Comparison of ENCODE assay signal across 8 cellular contexts in genomic region chr1:40980453-40981121, GRCh38. TPM values are rescaled to one million over a fixed set of nuclear protein-coding genes. Genes with fewer than 3 reads are reported as not detected.
A peak's percentile ranks its signal among the peaks of the same experiment; 100 is the strongest.
DNase-seq lines count a peak whose midpoint lies in the region; ATAC-seq, FAIRE-seq and TF ChIP-seq lines count a peak whose summit lies in the region.

No MANE protein-coding gene starts in this region.

- peak overlapping the region; percentile 89 for H3K27ac Mint-ChIP-seq in CD4-positive, alpha-beta T cell
- peak overlapping the region; percentile 83 for H3K27ac Mint-ChIP-seq in nephron progenitor cell

- peak overlapping the region; percentile 48 for H3K4me2 ChIP-seq in endothelial cell of umbilical vein (ENCODE audit: insufficient read depth, low read length)

- H3K36me3 Mint-ChIP-seq in CD4-positive, alpha-beta T cell (ENCODE audit: low read depth) = peaks cover 30% of the 10 kb centered on the region
- H3K36me3 Mint-ChIP-seq in nephron progenitor cell (ENCODE audit: low read depth) = peaks cover 13% of the 10 kb centered on the region

- H3K4me3 Mint-ChIP-seq in CD4-positive, alpha-beta T cell = peak overlapping the region; percentile 90
- peak overlapping the region; percentile 90 for H3K4me3 Mint-ChIP-seq in nephron progenitor cell

- ATAC-seq in CD4-positive, alpha-beta T cell (ENCODE audit: poor library complexity) = peak; percentile 16
- peak; percentile 12 for ATAC-seq in GM21529 (IDR thresholded peaks at IDR 0.05; ENCODE audit: unreplicated experiment)
- no peak for ATAC-seq in HG03095 (IDR thresholded peaks at IDR 0.05; ENCODE audit: unreplicated experiment)

- no peaks in the 10 kb centered on the region for H3K27me3 ChIP-seq in CD4-positive, alpha-beta T cell (ENCODE audit: control insufficient read depth, insufficient read depth, low read length)
- no peaks in the 10 kb centered on the region for H3K27me3 ChIP-seq in endothelial cell of umbilical vein (ENCODE audit: control insufficient read depth in 2 of 2, insufficient read depth in 2 of 2, low read length in 2 of 2)

- peak overlapping the region; percentile 90 for H3K9ac ChIP-seq in endothelial cell of umbilical vein (replicated peaks; ENCODE audit: extremely low read depth, insufficient read depth, low read length)

- TF ChIP-seq CTCF in CD4-positive, alpha-beta T cell (IDR thresholded peaks at IDR 0.05) = no peak
- no peak for TF ChIP-seq CTCF in endothelial cell of umbilical vein (IDR thresholded peaks at IDR 0.05; ENCODE audit: extremely low read depth in 1 of 2, insufficient read depth in 1 of 2, low read depth in 1 of 2, low read length in 2 of 2)
- TF ChIP-seq CTCF in nephron progenitor cell (IDR thresholded peaks at IDR 0.05) = no peak

- H3K36me3 ChIP-seq in endothelial cell of umbilical vein (ENCODE audit: control insufficient read depth in 2 of 2, extremely low read depth in 1 of 2, insufficient read depth in 2 of 2, low read length in 2 of 2) = peaks cover 1 to 12% of the 10 kb centered on the region in 2 experiments

- H3K4me1 ChIP-seq in endothelial cell of umbilical vein (ENCODE audit: control insufficient read depth, extremely low read depth, insufficient read depth, low read length) = peaks cover 26% of the 10 kb centered on the region

- DNase-seq in CD4-positive, alpha-beta T cell = peak in 9 of 10 experiments; percentile 12 to 52 (median 34)
- peak; percentile 20 for DNase-seq in NCI-H345 treated with DMSO at 0.1 percent for 48 hours (lab: John Stamatoyannopoulos, UW; ENCODE audit: unreplicated experiment)
- peak; percentile 15 to 25 (median 20) for DNase-seq in activated CD8-positive, alpha-beta memory T cell treated with anti-CD3 and anti-CD28 coated beads for 48 hours (ENCODE audit: low read depth in 2 of 3, low spot score in 2 of 3)
- peak; percentile 34 for DNase-seq in endothelial cell of umbilical vein (ENCODE audit: low read depth, low spot score)
- no peak for DNase-seq in nephron progenitor cell

- H3K79me2 ChIP-seq in endothelial cell of umbilical vein (ENCODE audit: control insufficient read depth, insufficient read depth, low read length) = peaks cover 49% of the 10 kb centered on the region

- dilution Hi-C loops in endothelial cell of umbilical vein (cut with MboI; ENCODE audit: extremely low pct_ligation_motif_present, low sequenced_read_pairs) = no loop called here

- peak overlapping the region; percentile 9 for H2AFZ ChIP-seq in endothelial cell of umbilical vein (ENCODE audit: low read depth, low read length)

- H3K9me3 Mint-ChIP-seq in CD4-positive, alpha-beta T cell = no peaks in the 10 kb centered on the region
- no peaks in the 10 kb centered on the region for H3K9me3 Mint-ChIP-seq in nephron progenitor cell

- H3K9me3 ChIP-seq in CD4-positive, alpha-beta T cell (ENCODE audit: control insufficient read depth, low read length) = no peaks in the 10 kb centered on the region
- H3K9me3 ChIP-seq in endothelial cell of umbilical vein (replicated peaks; ENCODE audit: control insufficient read depth, insufficient read depth, low read length) = no peaks in the 10 kb centered on the region

- H3K4me3 ChIP-seq in endothelial cell of umbilical vein (replicated peaks in 1 of 3; ENCODE audit: insufficient read depth in 1 of 3, low read depth in 1 of 3, low read length in 3 of 3) = peak overlapping the region; percentile 1 to 69 (median 69)

- no peaks in the 10 kb centered on the region for H3K9me1 ChIP-seq in endothelial cell of umbilical vein (replicated peaks; ENCODE audit: control insufficient read depth, extremely low read depth, insufficient read depth, low read length)

- no peaks in the 10 kb centered on the region for H3K27me3 Mint-ChIP-seq in CD4-positive, alpha-beta T cell
- H3K27me3 Mint-ChIP-seq in nephron progenitor cell (ENCODE audit: low read depth, poor library complexity) = peaks cover 7% of the 10 kb centered on the region

- intact Hi-C loops in CD4-positive, alpha-beta T cell (cut with DNase I, micrococcal nuclease) = loop anchor here in 1 of 2 experiments (1.0 to 10.0 kb wide), 3 partner anchors 118 to 384 kb away; partner anchors contain the start of genes CITED4, FOXO6 and NFYC
- intact Hi-C loops in endothelial cell of umbilical vein (cut with micrococcal nuclease) = no loop called here

- POLR2A ChIA-PET in CD4-positive, alpha-beta T cell (lab: Charles Lee) = interaction anchor here (0.8 to 2.5 kb wide), 10 partner anchors 16 to 921 kb away, joined by 3 to 48 read pairs (median 4); partner anchors contain the start of genes CITED4, FOXO6, NFYC and ZMPSTE24
- POLR2A ChIA-PET in endothelial cell of umbilical vein (lab: Charles Lee) = interaction anchor here (0.6 kb wide), 1 partner anchor 123 kb away, joined by 3 read pairs; no protein-coding TSS in a partner anchor

- no peak for TF ChIP-seq POLR2A in endothelial cell of umbilical vein (IDR thresholded peaks at IDR 0.05; ENCODE audit: low read depth, low read length)

- TSS peak; percentile 43 for BruUV-seq in endothelial cell of umbilical vein (replicated peaks; lab: Mats Ljungman, UMichigan)

- peaks cover 14% of the 10 kb centered on the region for H3K4me1 Mint-ChIP-seq in CD4-positive, alpha-beta T cell (ENCODE audit: low read depth)
- H3K4me1 Mint-ChIP-seq in nephron progenitor cell = peaks cover 53% of the 10 kb centered on the region

- FAIRE-seq in endothelial cell of umbilical vein (lab: Jason Lieb, UNC) = no peak

- peak overlapping the region; percentile 81 for H3K27ac ChIP-seq in CD4-positive, alpha-beta T cell (ENCODE audit: low read depth, low read length)
- H3K27ac ChIP-seq in endothelial cell of umbilical vein (ENCODE audit: insufficient read depth, low read depth, low read length) (peak overlapping the region; percentile 88), temporal lobe (ENCODE audit: low read depth, low read length) (peak overlapping the region; percentile 2)

- CTCF ChIA-PET in CD4-positive, alpha-beta T cell (lab: Charles Lee) = interaction anchor here (1.4 kb wide), 1 partner anchor 23 kb away, joined by 4 read pairs; no protein-coding TSS in a partner anchor
- CTCF ChIA-PET in endothelial cell of umbilical vein (lab: Charles Lee) = interaction anchor here (0.8 to 1.7 kb wide), 6 partner anchors 12 to 42 kb away, joined by 3 to 7 read pairs (median 3); no protein-coding TSS in a partner anchor

- no peaks in the 10 kb centered on the region for H4K20me1 ChIP-seq in endothelial cell of umbilical vein (replicated peaks; ENCODE audit: control insufficient read depth, extremely low read depth, insufficient read depth, low read length)

TF ChIP-seq in endothelial cell of umbilical vein, 7 proteins besides CTCF, POLR2A, EP300 and RAD21:
- TF ChIP-seq MYC (IDR thresholded peaks at IDR 0.05; ENCODE audit: low read depth, low read length) (no peak), POLR2AphosphoS5 (IDR thresholded peaks at IDR 0.05; ENCODE audit: insufficient read depth, low read depth, low read length) (no peak), JUN (IDR thresholded peaks at IDR 0.05; ENCODE audit: borderline replicate concordance, insufficient read depth, insufficient read length, low read depth) (no peak)

RNA-seq across cellular contexts. Expression of gene CTPS1, which starts 1.1 kb away (rescaled TPM):
- total RNA-seq in CD4-positive, alpha-beta T cell = 10 to 100 TPM; 37.1 to 37.4 TPM
- total RNA-seq in endothelial cell of umbilical vein (63.8 and 65.8 TPM in 2 replicates), temporal lobe (15.5 TPM)
- polyA plus RNA-seq in endothelial cell of umbilical vein = 19.2 and 24.9 TPM in 2 replicates
- 30.0 and 40.4 TPM in 2 replicates for polyA plus RNA-seq in endothelial cell of umbilical vein (2011; cell fraction: cytosol; rRNA removed)
- 86.3 and 112 TPM in 2 replicates for polyA plus RNA-seq in endothelial cell of umbilical vein (2011; cell fraction: nucleus; rRNA removed)
- polyA plus RNA-seq in endothelial cell of umbilical vein (2012) = 45.4 and 52.0 TPM in 2 replicates
- 44.4 and 46.0 TPM in 2 replicates for polyA minus RNA-seq in endothelial cell of umbilical vein
- 49.9 TPM for polyA minus RNA-seq in endothelial cell of umbilical vein (2011; cell fraction: cytosol; rRNA and poly(A)+ RNA removed)
- 54.9 and 77.7 TPM in 2 replicates for polyA minus RNA-seq in endothelial cell of umbilical vein (2011; cell fraction: nucleus; rRNA and poly(A)+ RNA removed)

RNA-seq across cellular contexts. Expression of gene SLFNL1, which starts 40.9 kb away (rescaled TPM):
- under 1 TPM; 0.08 to 0.17 TPM for total RNA-seq in CD4-positive, alpha-beta T cell
- total RNA-seq in endothelial cell of umbilical vein (0.29 and 0.39 TPM in 2 replicates), temporal lobe (0.49 TPM)
- polyA plus RNA-seq in endothelial cell of umbilical vein = 0.14 and 0.25 TPM in 2 replicates
- 0.03 and 0.04 TPM in 2 replicates for polyA plus RNA-seq in endothelial cell of umbilical vein (2011; cell fraction: cytosol; rRNA removed)
- polyA plus RNA-seq in endothelial cell of umbilical vein (2011; cell fraction: nucleus; rRNA removed) = 0.63 and 0.84 TPM in 2 replicates
- 0.27 and 0.40 TPM in 2 replicates for polyA plus RNA-seq in endothelial cell of umbilical vein (2012)
- polyA minus RNA-seq in endothelial cell of umbilical vein = 0.34 and 0.45 TPM in 2 replicates
- polyA minus RNA-seq in endothelial cell of umbilical vein (2011; cell fraction: cytosol; rRNA and poly(A)+ RNA removed) = not detected
- 0.82 and 2.7 TPM in 2 replicates for polyA minus RNA-seq in endothelial cell of umbilical vein (2011; cell fraction: nucleus; rRNA and poly(A)+ RNA removed)

Comparison
In these comparisons a context has a peak if more than half of its experiments do, and no peak if none do; other contexts are left out.
1. H3K27ac ChIP-seq: peak in every context shown above with its lines; median percentile 88 in endothelial cell of umbilical vein; 81 in CD4-positive, alpha-beta T cell; 2 in temporal lobe.